ENCODE assay signal across 8 cellular contexts in the genomic region with DNA sequence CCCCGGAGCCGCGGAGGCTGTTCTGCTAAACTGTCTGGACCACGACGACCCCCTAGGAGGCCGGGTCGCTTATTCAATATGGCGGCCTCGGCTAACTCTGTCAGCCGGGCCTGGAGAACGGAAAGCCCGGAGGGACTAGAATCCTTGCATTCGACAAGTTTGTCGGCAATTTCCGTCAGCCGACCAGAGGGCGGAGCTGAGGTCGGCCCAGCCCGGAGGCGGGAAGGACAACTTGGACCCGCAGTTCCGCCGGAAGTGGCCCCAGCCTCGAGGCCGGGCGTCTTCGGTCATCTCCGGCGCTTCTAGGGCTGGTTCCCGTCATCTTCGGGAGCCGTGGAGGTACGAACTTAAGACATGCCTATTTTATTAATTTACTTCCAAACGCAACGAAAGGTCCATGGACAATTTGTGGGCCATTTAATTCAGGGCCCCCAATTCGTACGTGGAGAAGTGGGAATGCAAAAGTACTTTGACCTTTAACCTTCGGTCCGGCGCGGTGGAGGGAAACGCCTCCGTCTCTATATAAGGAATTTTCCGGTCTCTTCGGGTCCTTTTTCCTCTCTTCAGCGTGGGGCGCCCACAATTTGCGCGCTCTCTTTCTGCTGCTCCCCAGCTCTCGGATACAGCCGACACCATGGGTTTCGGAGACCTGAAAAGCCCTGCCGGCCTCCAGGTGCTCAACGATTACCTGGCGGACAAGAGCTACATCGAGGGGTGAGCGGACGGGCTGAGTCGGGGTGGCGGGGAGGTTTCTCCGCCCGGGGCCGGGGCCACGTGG. TPM values are rescaled to one million over a fixed set of nuclear protein-coding genes. Genes with fewer than 3 reads are reported as not detected.
DNase-seq lines count a peak whose midpoint lies in the region; ATAC-seq and TF ChIP-seq lines count a peak whose summit lies in the region.

A gene (plus strand): TSS at position 550 of the 778 bp plus-strand sequence. CDS start 85 bp downstream, at position 635.
A gene (minus strand): TSS at position 99 of the 778 bp plus-strand sequence. CDS start 5,766 bp downstream, outside the sequence.

- H3K9ac ChIP-seq in neural progenitor cell: peak within 1 kb of the TSS; percentile 96

- ATAC-seq in foreskin keratinocyte: peak; percentile 95

- no peak for TF ChIP-seq CTCF in foreskin keratinocyte (conservative IDR thresholded peaks at IDR 0.05)
- TF ChIP-seq CTCF in neural progenitor cell (IDR thresholded peaks at IDR 0.05): no peak

- H3K9me3 ChIP-seq in neural progenitor cell (ENCODE audit: low read depth): no peaks in the 10 kb centered on the region

- CTCF ChIA-PET in HEK293T (lab: Yijun Ruan, JAX): no interaction called here

- peak within 1 kb of the TSS; percentile 74 for H3K4me3 ChIP-seq in neural progenitor cell

- peaks cover 28% of the 10 kb centered on the region for H3K36me3 Mint-ChIP-seq in neural progenitor cell

- POLR2A ChIA-PET in HEK293T (lab: Yijun Ruan, JAX): interaction anchor here (0.6 to 2.4 kb wide), 9 partner anchors 8 to 285 kb away, joined by 3 to 10 read pairs (median 4); a partner anchor contains a TSS

- peak within 1 kb of the TSS; percentile 100 for H3K4me2 ChIP-seq in neural progenitor cell

- peak within 1 kb of the TSS; percentile 94 for H2AFZ ChIP-seq in neural progenitor cell (replicated peaks)

- DNase-seq in GF-D8 (lab: John Stamatoyannopoulos, UW): peak; percentile 89
- DNase-seq in HEK293T (ENCODE audit: extremely low spot score): peak; percentile 97
- DNase-seq in MV-4-11 (lab: John Stamatoyannopoulos, UW): peak; percentile 97
- peak; percentile 98 for DNase-seq in SK-MEL-5 (ENCODE audit: low read depth, low spot score)
- DNase-seq in activated naive CD4-positive, alpha-beta T cell treated with Interleukin-2 at 50 U/mL for 16 hours: peak; percentile 99
- DNase-seq in foreskin keratinocyte: peak; percentile 91 to 95
- peak; percentile 99 for DNase-seq in neural progenitor cell (ENCODE audit: low spot score)
- peak; percentile 97 for DNase-seq in stromal cell of bone marrow (ENCODE audit: low read depth)

- H3K4me1 ChIP-seq in foreskin keratinocyte (peaks cover 17% of the 10 kb centered on the region), neural progenitor cell (peaks cover 14% of the 10 kb centered on the region)

- peaks cover 51% of the 10 kb centered on the region for H3F3A ChIP-seq in neural progenitor cell (ENCODE audit: low read depth)

- peaks cover 17% of the 10 kb centered on the region for H3K36me3 ChIP-seq in neural progenitor cell

- peak within 1 kb of the TSS; percentile 85 for H3K27ac ChIP-seq in foreskin keratinocyte
- peak within 1 kb of the TSS; percentile 84 for H3K27ac ChIP-seq in neural progenitor cell

- peak within 1 kb of the TSS; percentile 96 for H3K27ac Mint-ChIP-seq in neural progenitor cell

- H4K20me1 ChIP-seq in neural progenitor cell (ENCODE audit: low read depth): peaks cover 26% of the 10 kb centered on the region

- no peaks in the 10 kb centered on the region for H3K9me3 Mint-ChIP-seq in neural progenitor cell

- H3K27me3 ChIP-seq in foreskin keratinocyte: no peaks in the 10 kb centered on the region
- H3K27me3 ChIP-seq in neural progenitor cell: no peaks in the 10 kb centered on the region

- H3K27me3 Mint-ChIP-seq in neural progenitor cell (ENCODE audit: insufficient read depth, low read depth): no peaks in the 10 kb centered on the region

- H3K79me2 ChIP-seq in neural progenitor cell (ENCODE audit: low read depth): peaks cover 92% of the 10 kb centered on the region

- H3K4me1 Mint-ChIP-seq in neural progenitor cell: peaks cover 27% of the 10 kb centered on the region

- in situ Hi-C loops in SK-MEL-5 (cut with HindIII; ENCODE audit: low pct_unique_long_range_greater_than_20kb, low sequenced_read_pairs): no loop called here

- H3K4me3 Mint-ChIP-seq in neural progenitor cell: peak within 1 kb of the TSS; percentile 100

TF ChIP-seq in HEK293T, 16 proteins besides CTCF, POLR2A, EP300 and RAD21:
- no peak for TF ChIP-seq NFRKB (IDR thresholded peaks at IDR 0.05)
- no peak for TF ChIP-seq FOXA1 (IDR thresholded peaks at IDR 0.05)
- no peak for TF ChIP-seq LEF1 (IDR thresholded peaks at IDR 0.05; ENCODE audit: borderline replicate concordance)
- no peak for TF ChIP-seq ELF4 (IDR thresholded peaks at IDR 0.05)
- TF ChIP-seq ARNT (IDR thresholded peaks at IDR 0.05): no peak
- TF ChIP-seq HDGF (IDR thresholded peaks at IDR 0.05; ENCODE audit: borderline replicate concordance): no peak
- TF ChIP-seq CTBP1 (IDR thresholded peaks at IDR 0.05; ENCODE audit: borderline replicate concordance): no peak
- no peak for TF ChIP-seq SP1 (IDR thresholded peaks at IDR 0.05)
- TF ChIP-seq SUZ12 (IDR thresholded peaks at IDR 0.05): no peak
- no peak for TF ChIP-seq FOXK2 (IDR thresholded peaks at IDR 0.05)
- TF ChIP-seq FOXM1 (IDR thresholded peaks at IDR 0.05; ENCODE audit: borderline replicate concordance): no peak
- no peak for TF ChIP-seq BHLHE40 (IDR thresholded peaks at IDR 0.05; ENCODE audit: borderline replicate concordance)
- no peak for TF ChIP-seq TARDBP (IDR thresholded peaks at IDR 0.05)
- TF ChIP-seq, protein P1, sequence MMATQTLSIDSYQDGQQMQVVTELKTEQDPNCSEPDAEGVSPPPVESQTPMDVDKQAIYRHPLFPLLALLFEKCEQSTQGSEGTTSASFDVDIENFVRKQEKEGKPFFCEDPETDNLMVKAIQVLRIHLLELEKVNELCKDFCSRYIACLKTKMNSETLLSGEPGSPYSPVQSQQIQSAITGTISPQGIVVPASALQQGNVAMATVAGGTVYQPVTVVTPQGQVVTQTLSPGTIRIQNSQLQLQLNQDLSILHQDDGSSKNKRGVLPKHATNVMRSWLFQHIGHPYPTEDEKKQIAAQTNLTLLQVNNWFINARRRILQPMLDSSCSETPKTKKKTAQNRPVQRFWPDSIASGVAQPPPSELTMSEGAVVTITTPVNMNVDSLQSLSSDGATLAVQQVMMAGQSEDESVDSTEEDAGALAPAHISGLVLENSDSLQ (IDR thresholded peaks at IDR 0.05): peak; percentile 35; the same call in 1 of the 2 replicates
- TF ChIP-seq L3MBTL2 (conservative IDR thresholded peaks at IDR 0.05): peak; percentile 79; the same call in 1 of the 2 replicates
- TF ChIP-seq ZNF384 (IDR thresholded peaks at IDR 0.05): no peak

RNA-seq across cellular contexts. Expression of the first gene that starts in this region (rescaled TPM):
- 547 and 618 TPM in 2 replicates for total RNA-seq in SK-MEL-5 (2014; rRNA removed; shearing (Covaris generic))
- polyA plus RNA-seq in SK-MEL-5 (2015; cell fraction: cytosol; rRNA removed): 442 and 483 TPM in 2 replicates
- 261 and 284 TPM in 2 replicates for polyA plus RNA-seq in SK-MEL-5 (2015; cell fraction: nucleus; rRNA removed)
- total RNA-seq in foreskin keratinocyte (774 and 849 TPM in 2 replicates), neural progenitor cell (ENCODE audit: low replicate concordance) (671 and 807 TPM in 2 replicates)
- polyA plus RNA-seq in foreskin keratinocyte: 1,014 and 1,071 TPM in 2 replicates

RNA-seq across cellular contexts. Expression of the second gene that starts in this region (rescaled TPM):
- 170 and 175 TPM in 2 replicates for total RNA-seq in SK-MEL-5 (2014; rRNA removed; shearing (Covaris generic))
- 134 and 165 TPM in 2 replicates for polyA plus RNA-seq in SK-MEL-5 (2015; cell fraction: cytosol; rRNA removed)
- polyA plus RNA-seq in SK-MEL-5 (2015; cell fraction: nucleus; rRNA removed): 59.8 and 84.7 TPM in 2 replicates
- total RNA-seq in foreskin keratinocyte (74.4 and 76.6 TPM in 2 replicates), neural progenitor cell (ENCODE audit: low replicate concordance) (110 and 115 TPM in 2 replicates)
- polyA plus RNA-seq in foreskin keratinocyte: 26.8 and 32.7 TPM in 2 replicates

Comparison
In these comparisons a context has a peak if more than half of its experiments do, and no peak if none do; other contexts are left out.
1. Peak in every context shown above with its lines: DNase-seq, ATAC-seq, H3K4me3 ChIP-seq and H3K27ac ChIP-seq.